ENCODE assay signal across 19 cellular contexts in the genomic region with DNA sequence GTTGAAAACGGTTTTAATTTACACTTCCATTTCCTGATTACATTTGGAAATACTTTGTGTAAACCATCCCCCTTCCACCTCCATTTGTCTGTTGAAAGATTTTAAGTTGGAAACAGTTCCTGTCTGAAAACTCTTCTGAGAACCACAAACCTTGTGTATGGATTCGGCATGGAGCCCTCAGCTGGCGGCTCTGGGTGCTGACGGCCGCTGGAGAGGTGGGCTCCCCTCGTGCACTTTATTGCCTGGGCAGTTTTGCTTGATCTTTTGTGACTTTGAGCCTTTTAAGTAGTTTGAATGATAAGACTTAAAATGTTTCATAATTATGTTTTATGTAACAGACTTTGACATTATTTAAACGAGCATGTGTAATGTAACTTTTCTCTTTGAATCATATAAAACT. TPM values are rescaled to one million over a fixed set of nuclear protein-coding genes. Genes with fewer than 3 reads are reported as not detected.
A peak's percentile ranks its signal among the peaks of the same experiment; 100 is the strongest.
DNase-seq lines count a peak whose midpoint lies in the region; ATAC-seq and TF ChIP-seq lines count a peak whose summit lies in the region.
"Had no signal": no experiment of that assay in that cellular context is flagged by ENCODE, and none has a peak within 500 bp of the region (broad histone marks: within the 10 kb centered on the region; RNA-seq: fewer than 3 reads in every experiment).

No MANE protein-coding gene starts in this region.

- peaks cover 13% of the 10 kb centered on the region for H3K4me1 Mint-ChIP-seq in chondrocyte (ENCODE audit: low read depth)
- peaks cover 36% of the 10 kb centered on the region for H3K4me1 Mint-ChIP-seq in nephron
- H3K4me1 Mint-ChIP-seq in CD14-positive monocyte = peaks cover 20% of the 10 kb centered on the region

- no peak for ATAC-seq in HG02571 (IDR thresholded peaks at IDR 0.05; ENCODE audit: unreplicated experiment)
- no peak for ATAC-seq in GM21737 (IDR thresholded peaks at IDR 0.05; ENCODE audit: unreplicated experiment)

- no peaks in the 10 kb centered on the region for H3K27me3 Mint-ChIP-seq in chondrocyte (ENCODE audit: low read depth)
- no peaks in the 10 kb centered on the region for H3K27me3 Mint-ChIP-seq in nephron (ENCODE audit: low read depth)
- peaks cover 2 to 12% (median 3%) of the 10 kb centered on the region in 3 donors for H3K27me3 Mint-ChIP-seq in CD14-positive monocyte (ENCODE audit: low read depth in 3 of 3)

- no peaks in the 10 kb centered on the region for H3K27me3 ChIP-seq in left ventricle myocardium inferior (ENCODE audit: low read depth)
- H3K27me3 ChIP-seq: SJSA1 had no signal

- peaks cover 84% of the 10 kb centered on the region for H3K4me1 ChIP-seq in left ventricle myocardium inferior

- DNase-seq in left ventricle myocardium inferior (no peak), cardiac septum (ENCODE audit: low spot score) (no peak), chondrocyte (ENCODE audit: low spot score) (peak; percentile 28), NCI-H2107 (lab: John Stamatoyannopoulos, UW) (no peak), CD14-positive monocyte (ENCODE audit: low spot score) (no peak)
- DNase-seq: COR-L47, DMS153, EL, H7, NCI-H1436 treated with DMSO at 0.1 percent for 48 hours, NCI-H2029 treated with DMSO at 0.1 percent for 48 hours, NCI-H510A, NCI-H774, PC-9 had no signal

- H3K4me3 ChIP-seq in left ventricle myocardium inferior = no peak overlapping the region
- H3K4me3 ChIP-seq: PC-9, SJSA1 had no signal

- H3K4me3 Mint-ChIP-seq in chondrocyte (ENCODE audit: unreplicated experiment) (no peak overlapping the region), nephron (no peak overlapping the region), CD14-positive monocyte (no peak overlapping the region)

- H3K9me3 ChIP-seq in left ventricle myocardium inferior (replicated peaks) = no peaks in the 10 kb centered on the region
- H3K9me3 ChIP-seq: SJSA1 had no signal

- H3K9me3 Mint-ChIP-seq in chondrocyte (ENCODE audit: low read depth) (no peaks in the 10 kb centered on the region), nephron (no peaks in the 10 kb centered on the region), CD14-positive monocyte (no peaks in the 10 kb centered on the region)

- H3K27ac Mint-ChIP-seq in chondrocyte (ENCODE audit: unreplicated experiment) = no peak overlapping the region
- H3K27ac Mint-ChIP-seq in nephron = peak overlapping the region; percentile 37 to 55 (median 44)
- peak overlapping the region in 1 of 7 donors; percentile 63 for H3K27ac Mint-ChIP-seq in CD14-positive monocyte

- peak; percentile 13 for TF ChIP-seq CTCF in left ventricle myocardium inferior (IDR thresholded peaks at IDR 0.05; ENCODE audit: borderline replicate concordance)
- TF ChIP-seq CTCF in chondrocyte (IDR thresholded peaks at IDR 0.05) = peak; percentile 25
- TF ChIP-seq CTCF in nephron (IDR thresholded peaks at IDR 0.05; ENCODE audit: unreplicated experiment in 3 of 3) = no peak
- no peak for TF ChIP-seq CTCF in CD14-positive monocyte (IDR thresholded peaks at IDR 0.05)

- H3K36me3 Mint-ChIP-seq in chondrocyte (ENCODE audit: low read depth) (peaks cover 16% of the 10 kb centered on the region), nephron (ENCODE audit: low read depth) (peaks cover 46% of the 10 kb centered on the region), CD14-positive monocyte (peaks cover 46 to 63% of the 10 kb centered on the region in 2 donors)

- intact Hi-C loops in left ventricle myocardium inferior (cut with micrococcal nuclease) = no loop called here
- intact Hi-C loops in cardiac septum (cut with DNase I) = no loop called here
- intact Hi-C loops in CD14-positive monocyte (cut with micrococcal nuclease) = no loop called here

- peaks cover 64% of the 10 kb centered on the region for H3K36me3 ChIP-seq in left ventricle myocardium inferior

- H3K27ac ChIP-seq in left ventricle myocardium inferior (replicated peaks) = no peak overlapping the region
- H3K27ac ChIP-seq: HL-60, PC-9, SJSA1 had no signal

RNA-seq across cellular contexts. Expression of a gene that starts 11.1 kb away (rescaled TPM):
- total RNA-seq in left ventricle myocardium inferior (20.8 TPM), cardiac septum (22.3 TPM), chondrocyte (10.7 to 16.2 TPM (median 15.2 TPM) in 3 replicates)
- polyA plus RNA-seq in CD14-positive monocyte = 10 to 100 TPM; 21.0 to 25.3 TPM

RNA-seq across cellular contexts. Expression of a gene that starts 25.8 kb away (rescaled TPM):
- 3.3 TPM for total RNA-seq in left ventricle myocardium inferior
- total RNA-seq in cardiac septum = 3.8 TPM
- 4.9 to 7.0 TPM (median 5.4 TPM) in 3 replicates for total RNA-seq in chondrocyte
- not detected for polyA plus RNA-seq in CD14-positive monocyte

Comparison
In these comparisons a context has a peak if more than half of its experiments do, and no peak if none do; other contexts are left out.
1. CTCF ChIP-seq: peak in left ventricle myocardium inferior (single experiment) and chondrocyte (single experiment); none in nephron (0 of 3) and CD14-positive monocyte (single experiment).